Comparison of ENCODE assay signal across 8 cellular contexts in the genomic region with DNA sequence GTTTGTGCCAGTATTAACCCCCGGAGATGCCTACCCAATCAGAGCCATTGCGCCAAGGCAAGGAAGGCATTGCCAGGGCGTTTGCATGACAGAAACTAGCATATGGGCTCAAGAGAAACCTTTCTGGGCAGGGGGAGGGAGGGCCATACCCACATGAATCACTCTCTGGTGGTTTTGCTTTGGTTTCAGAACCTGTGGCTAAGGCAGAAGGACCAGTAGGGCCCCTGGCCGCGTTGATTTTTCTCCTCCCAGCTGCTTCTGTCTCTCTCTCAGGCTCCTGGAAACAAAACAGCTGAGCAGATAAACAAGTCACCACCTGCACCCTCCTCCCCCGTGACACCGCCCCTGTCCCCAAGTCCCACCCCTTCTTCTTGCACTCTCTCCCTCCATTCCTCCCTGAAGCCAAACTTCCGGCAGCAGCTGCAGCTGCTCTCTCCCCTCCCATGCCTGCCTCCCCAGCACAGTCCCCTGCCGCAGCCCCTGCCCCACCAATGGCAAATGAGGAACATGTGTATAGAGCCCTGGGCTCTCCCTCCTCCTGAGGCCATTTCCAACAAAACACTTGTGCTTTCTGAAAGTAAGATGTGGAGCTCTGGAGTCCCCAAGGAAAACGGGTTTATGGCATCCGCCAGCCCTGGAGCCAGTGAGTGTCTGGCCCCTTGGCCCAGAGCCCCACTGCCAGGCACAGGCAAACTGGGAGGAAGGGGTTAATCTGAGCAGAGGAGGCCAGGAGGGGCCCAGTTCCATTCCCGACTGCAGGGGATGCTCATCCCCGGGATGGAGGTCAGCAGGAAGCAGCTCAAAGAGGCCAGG. TPM values are rescaled to one million over a fixed set of nuclear protein-coding genes. Genes with fewer than 3 reads are reported as not detected.
DNase-seq lines count a peak whose midpoint lies in the region; ATAC-seq and TF ChIP-seq lines count a peak whose summit lies in the region.

No MANE protein-coding gene starts in this region.

- H3K9me3 ChIP-seq in left ventricle myocardium inferior (replicated peaks) (no peaks in the 10 kb centered on the region), skeletal muscle satellite cell (replicated peaks; ENCODE audit: low read length) (no peaks in the 10 kb centered on the region)

- no peak overlapping the region for H3K9ac ChIP-seq in skeletal muscle satellite cell (ENCODE audit: low read depth, low read length)

- H3K4me2 ChIP-seq in skeletal muscle satellite cell (ENCODE audit: low read length): peak overlapping the region; percentile 44

- peaks cover 25% of the 10 kb centered on the region for H3K4me1 Mint-ChIP-seq in activated T-cell treated with anti-CD3 and anti-CD28 coated beads, Interleukin-2, amount 50 U/mL, for 24 hours (ENCODE audit: low read depth)
- no peaks in the 10 kb centered on the region for H3K4me1 Mint-ChIP-seq in HFFc6 (ENCODE audit: low read depth)

- H3K27ac ChIP-seq in left ventricle myocardium inferior (replicated peaks): peak overlapping the region; percentile 60

- H3K36me3 Mint-ChIP-seq in activated T-cell treated with anti-CD3 and anti-CD28 coated beads, Interleukin-2, amount 50 U/mL, for 24 hours (ENCODE audit: low read depth): no peaks in the 10 kb centered on the region
- H3K36me3 Mint-ChIP-seq in HFFc6 (ENCODE audit: low read depth): no peaks in the 10 kb centered on the region

- DNase-seq in DMS153 treated with DMSO at 0.1 percent for 48 hours (lab: John Stamatoyannopoulos, UW; ENCODE audit: unreplicated experiment) (peak; percentile 95), NCI-H774 (lab: John Stamatoyannopoulos, UW) (peak; percentile 82), left ventricle myocardium inferior (peak; percentile 69), HFFc6 (no peak)
- peak; percentile 58 for DNase-seq in activated T-cell treated with anti-CD3 and anti-CD28 coated beads, Interleukin-2, amount 50 U/mL, for 24 hours

- no peaks in the 10 kb centered on the region for H3K9me3 Mint-ChIP-seq in activated T-cell treated with anti-CD3 and anti-CD28 coated beads, Interleukin-2, amount 50 U/mL, for 24 hours
- H3K9me3 Mint-ChIP-seq in HFFc6: peaks cover 8% of the 10 kb centered on the region; the same call in 1 of the 2 replicates

- H3K4me1 ChIP-seq in left ventricle myocardium inferior: peaks cover 14% of the 10 kb centered on the region
- peaks cover 15% of the 10 kb centered on the region for H3K4me1 ChIP-seq in skeletal muscle satellite cell (ENCODE audit: control insufficient read depth, insufficient read depth, low read length)

- no peaks in the 10 kb centered on the region for H3K36me3 ChIP-seq in left ventricle myocardium inferior
- no peaks in the 10 kb centered on the region for H3K36me3 ChIP-seq in skeletal muscle satellite cell (ENCODE audit: insufficient read depth, low read length)

- H3K4me3 ChIP-seq in left ventricle myocardium inferior: peak overlapping the region; percentile 42
- H3K4me3 ChIP-seq in skeletal muscle satellite cell (ENCODE audit: low read length): peak overlapping the region; percentile 3

- H3K27ac Mint-ChIP-seq in activated T-cell treated with anti-CD3 and anti-CD28 coated beads, Interleukin-2, amount 50 U/mL, for 24 hours: peak overlapping the region; percentile 40
- no peak overlapping the region for H3K27ac Mint-ChIP-seq in HFFc6

- H3K27me3 Mint-ChIP-seq in activated T-cell treated with anti-CD3 and anti-CD28 coated beads, Interleukin-2, amount 50 U/mL, for 24 hours: no peaks in the 10 kb centered on the region
- H3K27me3 Mint-ChIP-seq in HFFc6 (ENCODE audit: insufficient read depth): peaks cover 13% of the 10 kb centered on the region; the same call in 1 of the 2 replicates

- H3K4me3 Mint-ChIP-seq in activated T-cell treated with anti-CD3 and anti-CD28 coated beads, Interleukin-2, amount 50 U/mL, for 24 hours: no peak overlapping the region
- no peak overlapping the region for H3K4me3 Mint-ChIP-seq in HFFc6

- ATAC-seq in GM21360 (IDR thresholded peaks at IDR 0.05; ENCODE audit: unreplicated experiment): peak; percentile 82
- peak; percentile 72 for ATAC-seq in HG03565 (IDR thresholded peaks at IDR 0.05; ENCODE audit: unreplicated experiment)

- intact Hi-C loops in left ventricle myocardium inferior (cut with micrococcal nuclease): no loop called here

- H3K27me3 ChIP-seq in left ventricle myocardium inferior (ENCODE audit: low read depth) (peaks cover 4% of the 10 kb centered on the region), skeletal muscle satellite cell (ENCODE audit: control insufficient read depth, insufficient read depth, low read length) (peaks cover 4% of the 10 kb centered on the region)

- TF ChIP-seq CTCF in left ventricle myocardium inferior (IDR thresholded peaks at IDR 0.05; ENCODE audit: borderline replicate concordance): no peak
- no peak for TF ChIP-seq CTCF in HFFc6 (IDR thresholded peaks at IDR 0.05)

RNA-seq across cellular contexts. Expression of gene ADA2, which starts 39.0 kb away (rescaled TPM):
- 38.0 TPM for total RNA-seq in left ventricle myocardium inferior
- total RNA-seq in skeletal muscle satellite cell (2012; rRNA removed): 0.76 and 6.3 TPM in 2 replicates
- total RNA-seq in HFFc6 (2021; fragmentation: NEBNext Ultra II Directional; extraction: Animal tissue kit (Norgen Biotek cat#: 25700)): under 1 TPM; 0.19 to 0.73 (median 0.38) TPM

Comparison
In these comparisons a context has a peak if more than half of its experiments do, and no peak if none do; other contexts are left out.
1. RNA of gene ADA2, which starts 39.0 kb away (total RNA-seq): 38.0 TPM in left ventricle myocardium inferior (single experiment); 0.19 to 0.73 TPM in HFFc6; every median in the first group is over 10 times any median in the second.